ENCODE assay signal across 10 cellular contexts in genomic region chr6:148701393-148701774, GRCh38. TPM values are rescaled to one million over a fixed set of nuclear protein-coding genes. Genes with fewer than 3 reads are reported as not detected.
A peak's percentile ranks its signal among the peaks of the same experiment; 100 is the strongest.
DNase-seq lines count a peak whose midpoint lies in the region; ATAC-seq and TF ChIP-seq lines count a peak whose summit lies in the region.
"Had no signal": no experiment of that assay in that cellular context is flagged by ENCODE, and none has a peak within 500 bp of the region (broad histone marks: within the 10 kb centered on the region; RNA-seq: fewer than 3 reads in every experiment).

No MANE protein-coding gene starts in this region.

- DNase-seq in activated naive CD4-positive, alpha-beta T cell treated with anti-CD3 and anti-CD28 coated beads for 36 hours, result no peak
- DNase-seq in T-cell (no peak), left lung (no peak), WTC11 (ENCODE audit: low spot score) (no peak), amniotic stem cell (lab: John Stamatoyannopoulos, UW) (no peak)
- DNase-seq: NCI-H226 had no signal

- peaks cover 0 to 5% of the 10 kb centered on the region in 2 donors for H3K9me3 ChIP-seq in left lung

- H3K36me3 ChIP-seq in left lung, result no peaks in the 10 kb centered on the region
- no peaks in the 10 kb centered on the region for H3K36me3 ChIP-seq in urinary bladder (ENCODE audit: insufficient read depth)

- peaks cover 0 to 19% of the 10 kb centered on the region in 2 donors for H3K4me1 ChIP-seq in left lung
- H3K4me1 ChIP-seq in urinary bladder (ENCODE audit: insufficient read depth), result no peaks in the 10 kb centered on the region

- peaks cover 7% of the 10 kb centered on the region for H3K27me3 Mint-ChIP-seq in activated naive CD4-positive, alpha-beta T cell treated with anti-CD3 and anti-CD28 coated beads, Interleukin-2, amount 50 U/mL, for 24 hours
- H3K27me3 Mint-ChIP-seq in activated naive CD4-positive, alpha-beta T cell treated with anti-CD3 and anti-CD28 coated beads for 36 hours (ENCODE audit: low read depth), result peaks cover 11% of the 10 kb centered on the region
- H3K27me3 Mint-ChIP-seq in T-cell (no peaks in the 10 kb centered on the region), WTC11 (ENCODE audit: low read depth) (peaks cover 41% of the 10 kb centered on the region)

- H3K27ac ChIP-seq in left lung (peak overlapping the region; percentile 20 to 61), urinary bladder (ENCODE audit: low read depth) (no peak overlapping the region)
- H3K27ac ChIP-seq: HL-60 had no signal

- CTCF ChIA-PET in activated naive CD4-positive, alpha-beta T cell treated with anti-CD3 and anti-CD28 coated beads for 36 hours (lab: Charles Lee), result no interaction called here
- CTCF ChIA-PET in T-cell (lab: Charles Lee) (no interaction called here), WTC11 (lab: Charles Lee) (interaction anchor here (1.2 to 1.3 kb wide), 3 partner anchors 123 to 141 kb away, joined by 4 to 6 read pairs (median 5); no protein-coding TSS in a partner anchor)

- H3K4me3 ChIP-seq in left lung (peak overlapping the region in 1 of 2 donors; percentile 33), urinary bladder (ENCODE audit: low read depth, low read length) (peak overlapping the region; percentile 14)

- POLR2A ChIA-PET in T-cell (lab: Charles Lee), result interaction anchor here in 1 of 2 donors (0.9 kb wide), 1 partner anchor 60 kb away, joined by 4 read pairs; no protein-coding TSS in a partner anchor
- POLR2A ChIA-PET in WTC11 (lab: Charles Lee), result no interaction called here

- no peak for TF ChIP-seq CTCF in left lung (IDR thresholded peaks at IDR 0.05)
- no peak for TF ChIP-seq CTCF in WTC11 (IDR thresholded peaks at IDR 0.05)

- peak overlapping the region; percentile 66 for H3K4me3 Mint-ChIP-seq in activated naive CD4-positive, alpha-beta T cell treated with anti-CD3 and anti-CD28 coated beads, Interleukin-2, amount 50 U/mL, for 24 hours
- H3K4me3 Mint-ChIP-seq in activated naive CD4-positive, alpha-beta T cell treated with anti-CD3 and anti-CD28 coated beads for 36 hours, result no peak overlapping the region
- H3K4me3 Mint-ChIP-seq in T-cell, result peak overlapping the region; percentile 64 to 79 (median 77)
- H3K4me3 Mint-ChIP-seq in WTC11, result no peak overlapping the region

- 82% methylated on average over 3 of the region's 3 CpGs for WGBS in urinary bladder

- peaks cover 8% of the 10 kb centered on the region for H3K4me1 Mint-ChIP-seq in activated naive CD4-positive, alpha-beta T cell treated with anti-CD3 and anti-CD28 coated beads, Interleukin-2, amount 50 U/mL, for 24 hours
- peaks cover 7% of the 10 kb centered on the region for H3K4me1 Mint-ChIP-seq in activated naive CD4-positive, alpha-beta T cell treated with anti-CD3 and anti-CD28 coated beads for 36 hours (ENCODE audit: low read depth)
- peaks cover 11 to 20% (median 15%) of the 10 kb centered on the region in 3 donors for H3K4me1 Mint-ChIP-seq in T-cell
- peaks cover 10% of the 10 kb centered on the region for H3K4me1 Mint-ChIP-seq in WTC11

- H3K27ac Mint-ChIP-seq in activated naive CD4-positive, alpha-beta T cell treated with anti-CD3 and anti-CD28 coated beads, Interleukin-2, amount 50 U/mL, for 24 hours, result no peak overlapping the region
- H3K27ac Mint-ChIP-seq in activated naive CD4-positive, alpha-beta T cell treated with anti-CD3 and anti-CD28 coated beads for 36 hours, result no peak overlapping the region
- peak overlapping the region in 1 of 2 donors; percentile 84 for H3K27ac Mint-ChIP-seq in T-cell
- H3K27ac Mint-ChIP-seq in WTC11, result no peak overlapping the region

- no peaks in the 10 kb centered on the region for H3K27me3 ChIP-seq in left lung

- ATAC-seq in T-cell (replicated peaks in 1 of 4) (no peak), left lung (peak; percentile 9), HG02840 (IDR thresholded peaks at IDR 0.05; ENCODE audit: low FRiP score, unreplicated experiment) (no peak), WTC11 (no peak)

- no peaks in the 10 kb centered on the region for H3K36me3 Mint-ChIP-seq in activated naive CD4-positive, alpha-beta T cell treated with anti-CD3 and anti-CD28 coated beads, Interleukin-2, amount 50 U/mL, for 24 hours
- H3K36me3 Mint-ChIP-seq in activated naive CD4-positive, alpha-beta T cell treated with anti-CD3 and anti-CD28 coated beads for 36 hours (ENCODE audit: low read depth), result no peaks in the 10 kb centered on the region
- H3K36me3 Mint-ChIP-seq in T-cell (no peaks in the 10 kb centered on the region), WTC11 (peaks cover 23% of the 10 kb centered on the region)

- no peaks in the 10 kb centered on the region for H3K9me3 Mint-ChIP-seq in activated naive CD4-positive, alpha-beta T cell treated with anti-CD3 and anti-CD28 coated beads, Interleukin-2, amount 50 U/mL, for 24 hours
- H3K9me3 Mint-ChIP-seq in activated naive CD4-positive, alpha-beta T cell treated with anti-CD3 and anti-CD28 coated beads for 36 hours, result peaks cover 4% of the 10 kb centered on the region
- H3K9me3 Mint-ChIP-seq in T-cell (peaks cover 6 to 10% (median 8%) of the 10 kb centered on the region in 3 donors), WTC11 (peaks cover 33% of the 10 kb centered on the region)

- intact Hi-C loops in activated naive CD4-positive, alpha-beta T cell treated with anti-CD3 and anti-CD28 coated beads for 36 hours (cut with micrococcal nuclease), result no loop called here
- intact Hi-C loops in left lung (cut with DNase I), result no loop called here

TF ChIP-seq in WTC11, 78 proteins besides CTCF, POLR2A, EP300 and RAD21:
- TF ChIP-seq IRF2 (CRISPR knock-in tag; IDR thresholded peaks at IDR 0.05; ENCODE audit: borderline replicate concordance, low read depth) (no peak), SP1 (CRISPR knock-in tag; conservative IDR thresholded peaks at IDR 0.05) (no peak), SOX15 (CRISPR knock-in tag; IDR thresholded peaks at IDR 0.05) (no peak)

RNA-seq across cellular contexts. Expression of gene UST, which starts 45.4 kb away (rescaled TPM):
- total RNA-seq in activated naive CD4-positive, alpha-beta T cell treated with anti-CD3 and anti-CD28 coated beads for 36 hours, result under 1 TPM; 0.20 to 0.74 TPM
- total RNA-seq in T-cell, result 1 to 10 TPM; 1.9 to 5.3 (median 3.0) TPM
- 10 to 100 TPM; 10.4 to 17.0 TPM for total RNA-seq in left lung
- 27.8 TPM for total RNA-seq in urinary bladder
- 12.4 TPM for polyA plus RNA-seq in urinary bladder
- total RNA-seq in WTC11 (2021), result 32.1 to 33.8 TPM (median 33.8 TPM) in 3 replicates

Comparison
In these comparisons a context has a peak if more than half of its experiments do, and no peak if none do; other contexts are left out.
1. H3K4me3 Mint-ChIP-seq: peak in activated naive CD4-positive, alpha-beta T cell treated with anti-CD3 and anti-CD28 coated beads, Interleukin-2, amount 50 U/mL, for 24 hours (single experiment) and T-cell (3 of 3); none in activated naive CD4-positive, alpha-beta T cell treated with anti-CD3 and anti-CD28 coated beads for 36 hours (single experiment) and WTC11 (single experiment).